Comparison of ENCODE assay signal across 8 cellular contexts in genomic region chr4:185115827-185116232, GRCh38. TPM values are rescaled to one million over a fixed set of nuclear protein-coding genes. Genes with fewer than 3 reads are reported as not detected.
DNase-seq lines count a peak whose midpoint lies in the region; ATAC-seq, FAIRE-seq and TF ChIP-seq lines count a peak whose summit lies in the region.

No MANE protein-coding gene starts in this region.

- no peaks in the 10 kb centered on the region for H4K20me1 ChIP-seq in PC-9 (ENCODE audit: insufficient read depth)

- no peaks in the 10 kb centered on the region for H3K9me3 Mint-ChIP-seq in endodermal cell

- no peak for FAIRE-seq in GM19239 (lab: Jason Lieb, UNC)

- no peaks in the 10 kb centered on the region for H3K36me3 Mint-ChIP-seq in endodermal cell (ENCODE audit: low read depth)

- H3K27me3 ChIP-seq in endodermal cell (ENCODE audit: control insufficient read depth, insufficient read depth, low read length, poor library complexity, severe bottlenecking) (no peaks in the 10 kb centered on the region), PC-9 (ENCODE audit: insufficient read depth, low read depth) (no peaks in the 10 kb centered on the region)

- H3K9ac ChIP-seq in endodermal cell (ENCODE audit: extremely low read depth, low read length, poor library complexity, severe bottlenecking): no peak overlapping the region

- no peak overlapping the region for H2AFZ ChIP-seq in PC-9

- peak; percentile 79 for DNase-seq in CMK (ENCODE audit: low read depth)
- peak; percentile 78 for DNase-seq in NCI-H2227 (lab: John Stamatoyannopoulos, UW; ENCODE audit: unreplicated experiment)
- peak; percentile 88 for DNase-seq in endodermal cell
- peak in 2 of 3 donors; percentile 42 to 55 for DNase-seq in mucosa of descending colon
- DNase-seq in PC-9: no peak
- DNase-seq in NCI-H2107 treated with DMSO at 0.1 percent for 48 hours (lab: John Stamatoyannopoulos, UW; ENCODE audit: unreplicated experiment): no peak
- DNase-seq in GM19239 (ENCODE audit: insufficient read length, low spot score): no peak

- H3K9me3 ChIP-seq in endodermal cell (ENCODE audit: control insufficient read depth, low read length) (no peaks in the 10 kb centered on the region), mucosa of descending colon (no peaks in the 10 kb centered on the region), PC-9 (ENCODE audit: insufficient read depth, low read depth) (no peaks in the 10 kb centered on the region)

- no peaks in the 10 kb centered on the region for H3K79me2 ChIP-seq in PC-9 (ENCODE audit: low read depth)

- H3K4me1 ChIP-seq in endodermal cell (ENCODE audit: control insufficient read depth, insufficient read depth, low read length) (no peaks in the 10 kb centered on the region), mucosa of descending colon (ENCODE audit: low read depth) (no peaks in the 10 kb centered on the region), PC-9 (replicated peaks; ENCODE audit: insufficient read depth) (peaks cover 11% of the 10 kb centered on the region)

- no peak overlapping the region for H3K27ac ChIP-seq in endodermal cell (ENCODE audit: low read depth, low read length)
- H3K27ac ChIP-seq in PC-9: no peak overlapping the region

- H3K4me2 ChIP-seq in PC-9: no peak overlapping the region

- peak overlapping the region; percentile 88 for H3K27ac Mint-ChIP-seq in endodermal cell

- TF ChIP-seq CTCF in endodermal cell (conservative IDR thresholded peaks at IDR 0.05) (no peak), mucosa of descending colon (IDR thresholded peaks at IDR 0.05) (no peak), PC-9 (conservative IDR thresholded peaks at IDR 0.05) (no peak)

- H3K4me3 ChIP-seq in endodermal cell (ENCODE audit: low read length) (no peak overlapping the region), mucosa of descending colon (no peak overlapping the region), PC-9 (no peak overlapping the region)

- no peaks in the 10 kb centered on the region for H3K9me2 ChIP-seq in PC-9 (ENCODE audit: insufficient read depth)

- peaks cover 21% of the 10 kb centered on the region for H3K4me1 Mint-ChIP-seq in endodermal cell

- POLR2A ChIA-PET in PC-9 (lab: Charles Lee; ENCODE audit: unreplicated experiment): no interaction called here

- CTCF ChIA-PET in PC-9 (lab: Charles Lee): interaction anchor here (0.8 kb wide), 1 partner anchor 17 kb away, joined by 5 read pairs; no protein-coding TSS in a partner anchor

- intact Hi-C loops in mucosa of descending colon (cut with DNase I, micrococcal nuclease) (no loop called here), PC-9 (cut with micrococcal nuclease; ENCODE audit: unreplicated experiment) (no loop called here)

- WGBS in endodermal cell (ENCODE audit: insufficient coverage in 1 of 2, insufficient read length in 1 of 2), 2 experiments: 69 to 75% methylated on average over 8 to 9 of the region's 9 CpGs

- ATAC-seq in mucosa of descending colon (peak; percentile 97), GM18519 (IDR thresholded peaks at IDR 0.05; ENCODE audit: low FRiP score, unreplicated experiment) (no peak)

- no peaks in the 10 kb centered on the region for H3K36me3 ChIP-seq in endodermal cell (ENCODE audit: control insufficient read depth, insufficient read depth, low read length)
- no peaks in the 10 kb centered on the region for H3K36me3 ChIP-seq in mucosa of descending colon (ENCODE audit: low read depth)
- no peaks in the 10 kb centered on the region for H3K36me3 ChIP-seq in PC-9 (ENCODE audit: low read depth)

- peaks cover 6% of the 10 kb centered on the region; the same call in 1 of the 2 replicates for H3F3A ChIP-seq in PC-9 (ENCODE audit: insufficient read depth, low read depth)

- H3K27me3 Mint-ChIP-seq in endodermal cell (ENCODE audit: insufficient read depth): no peaks in the 10 kb centered on the region

- BruUV-seq in PC-9 (replicated peaks; lab: Mats Ljungman, UMichigan): no TSS peak

- no peak overlapping the region for H3K4me3 Mint-ChIP-seq in endodermal cell

RNA-seq across cellular contexts. Expression of gene SLC25A4, which starts 27.2 kb away (rescaled TPM):
- total RNA-seq in endodermal cell (10 to 100 TPM; 19.5 to 22.0 TPM), mucosa of descending colon (100 to 1,000 TPM in 1 of 3 donors, 10 to 100 TPM in 2; 30.6 to 115 (median 31.9) TPM), PC-9 (2021) (15.6 and 15.9 TPM in 2 replicates)
- 23.0 TPM for polyA plus RNA-seq in endodermal cell (2013, experiment 1 of 2)
- 18.6 TPM for polyA plus RNA-seq in endodermal cell (2013, experiment 2 of 2)

Comparison
In these comparisons a context has a peak if more than half of its experiments do, and no peak if none do; other contexts are left out.
1. DNase-seq: peak in CMK (single experiment), NCI-H2227 (single experiment), endodermal cell (single experiment) and mucosa of descending colon (2 of 3); none in PC-9 (0 of 2), NCI-H2107 treated with DMSO at 0.1 percent for 48 hours (single experiment) and GM19239 (single experiment).